ENCODE assay signal across 3 cellular contexts in the genomic region with DNA sequence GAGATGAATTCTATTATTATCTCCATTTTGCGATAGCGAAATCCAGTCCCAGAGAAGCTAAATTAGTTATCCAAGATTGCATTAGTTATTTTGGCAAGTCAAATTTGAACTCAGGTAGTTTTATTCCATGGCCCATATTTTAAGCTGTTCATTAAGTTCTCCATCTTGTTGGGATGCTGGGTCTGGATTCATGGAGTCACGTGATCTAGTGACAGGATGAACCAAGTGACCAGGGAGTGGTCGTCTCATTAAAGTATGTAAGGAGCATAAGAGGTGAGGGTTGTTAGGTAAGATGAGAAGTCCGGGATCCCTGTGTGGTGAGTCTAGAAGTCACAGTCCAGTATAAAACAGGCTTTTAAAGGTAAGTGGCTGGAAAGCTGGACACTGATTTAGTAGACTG.
A peak's percentile ranks its signal among the peaks of the same experiment; 100 is the strongest.
TF ChIP-seq lines count a peak whose summit lies in the region.

No MANE protein-coding gene starts in this region.

TF ChIP-seq in HepG2, 621 proteins besides CTCF, POLR2A, EP300 and RAD21:
- TF ChIP-seq ETV5 (CRISPR knock-in tag; IDR thresholded peaks at IDR 0.05; ENCODE audit: borderline replicate concordance) (no peak), RAD51 (IDR thresholded peaks at IDR 0.05; ENCODE audit: borderline replicate concordance) (peak; percentile 76; the same call in 1 of the 2 replicates), HOXA5 (CRISPR knock-in tag; IDR thresholded peaks at IDR 0.05) (no peak), RELA (CRISPR knock-in tag; IDR thresholded peaks at IDR 0.05) (no peak)
- TF ChIP-seq, protein P1, sequence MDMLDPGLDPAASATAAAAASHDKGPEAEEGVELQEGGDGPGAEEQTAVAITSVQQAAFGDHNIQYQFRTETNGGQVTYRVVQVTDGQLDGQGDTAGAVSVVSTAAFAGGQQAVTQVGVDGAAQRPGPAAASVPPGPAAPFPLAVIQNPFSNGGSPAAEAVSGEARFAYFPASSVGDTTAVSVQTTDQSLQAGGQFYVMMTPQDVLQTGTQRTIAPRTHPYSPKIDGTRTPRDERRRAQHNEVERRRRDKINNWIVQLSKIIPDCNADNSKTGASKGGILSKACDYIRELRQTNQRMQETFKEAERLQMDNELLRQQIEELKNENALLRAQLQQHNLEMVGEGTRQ (IDR thresholded peaks at IDR 0.05; ENCODE audit: low read depth, low read length): peak; percentile 47
- TF ChIP-seq, protein P1 (CRISPR knock-in tag; IDR thresholded peaks at IDR 0.05; ENCODE audit: borderline replicate concordance): no peak

TF ChIP-seq in GM12878, 131 proteins besides CTCF, POLR2A, EP300 and RAD21:
- peak; percentile 55; the same call in 1 of the 2 replicates for TF ChIP-seq RAD51 (IDR thresholded peaks at IDR 0.05)
- no peak for TF ChIP-seq TAF1 (IDR thresholded peaks at IDR 0.05; ENCODE audit: borderline replicate concordance, low read depth, low read length)
- TF ChIP-seq POLR2AphosphoS5 (IDR thresholded peaks at IDR 0.05; ENCODE audit: low read length): no peak
TF ChIP-seq in GM12878: peak in this region for 1.

TF ChIP-seq in K562, 482 proteins besides CTCF, POLR2A, EP300 and RAD21:
- TF ChIP-seq, protein P2, sequence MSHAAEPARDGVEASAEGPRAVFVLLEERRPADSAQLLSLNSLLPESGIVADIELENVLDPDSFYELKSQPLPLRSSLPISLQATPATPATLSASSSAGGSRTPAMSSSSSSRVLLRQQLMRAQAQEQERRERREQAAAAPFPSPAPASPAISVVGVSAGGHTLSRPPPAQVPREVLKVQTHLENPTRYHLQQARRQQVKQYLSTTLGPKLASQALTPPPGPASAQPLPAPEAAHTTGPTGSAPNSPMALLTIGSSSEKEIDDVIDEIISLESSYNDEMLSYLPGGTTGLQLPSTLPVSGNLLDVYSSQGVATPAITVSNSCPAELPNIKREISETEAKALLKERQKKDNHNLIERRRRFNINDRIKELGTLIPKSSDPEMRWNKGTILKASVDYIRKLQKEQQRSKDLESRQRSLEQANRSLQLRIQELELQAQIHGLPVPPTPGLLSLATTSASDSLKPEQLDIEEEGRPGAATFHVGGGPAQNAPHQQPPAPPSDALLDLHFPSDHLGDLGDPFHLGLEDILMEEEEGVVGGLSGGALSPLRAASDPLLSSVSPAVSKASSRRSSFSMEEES (CRISPR knock-in tag; IDR thresholded peaks at IDR 0.05): peak; percentile 92
- TF ChIP-seq ZC3H4 (CRISPR knock-in tag; IDR thresholded peaks at IDR 0.05; ENCODE audit: borderline replicate concordance): no peak
